9 cellular contexts compared by ENCODE assay signal in the genomic region with DNA sequence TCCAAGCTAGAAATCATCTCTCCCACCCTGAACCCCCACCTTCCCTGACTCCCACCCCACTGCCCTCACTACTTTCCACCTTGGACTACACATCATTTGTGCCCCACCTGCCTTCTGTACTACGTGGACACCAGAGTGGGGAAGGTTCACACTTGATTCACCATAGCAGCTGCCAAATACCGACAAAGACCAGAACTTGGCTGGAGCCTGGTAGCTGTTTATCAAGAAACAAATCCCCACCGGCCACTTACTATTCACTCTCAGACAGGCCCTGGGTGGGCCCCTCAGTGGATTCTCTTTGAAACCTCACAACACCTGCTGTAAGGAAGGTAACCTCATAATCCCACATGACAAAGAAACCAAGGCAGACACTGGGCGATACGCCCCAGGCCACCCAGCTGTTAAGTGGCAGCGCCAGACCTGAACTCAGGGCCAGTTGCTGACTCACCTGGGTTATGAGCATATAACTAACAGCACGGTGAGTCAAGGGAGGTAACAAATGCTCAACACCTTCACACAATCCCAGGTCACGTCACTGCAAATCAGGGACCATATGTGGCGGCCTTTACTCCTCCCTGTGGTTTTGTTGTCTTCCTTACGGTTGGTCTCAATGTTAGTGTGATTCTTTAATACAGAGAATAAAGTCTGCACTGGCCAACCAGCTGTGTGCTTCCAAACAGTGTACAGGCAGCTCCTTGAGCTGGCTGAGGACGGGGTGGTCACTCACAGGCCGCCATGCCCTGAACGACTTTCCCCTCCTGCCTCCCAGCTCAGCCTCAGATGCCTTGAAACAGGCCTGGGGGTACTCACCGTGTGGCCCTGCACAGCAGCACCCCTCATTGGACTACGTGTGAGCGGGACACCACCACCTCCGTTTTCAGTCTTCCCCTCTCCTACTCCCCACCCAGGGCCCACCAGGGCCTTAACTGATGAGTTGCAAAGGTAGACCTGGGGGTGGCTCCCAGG. TPM values are rescaled to one million over a fixed set of nuclear protein-coding genes. Genes with fewer than 3 reads are reported as not detected.
DNase-seq lines count a peak whose midpoint lies in the region; ATAC-seq, FAIRE-seq and TF ChIP-seq lines count a peak whose summit lies in the region.
"Had no signal": no experiment of that assay in that cellular context is flagged by ENCODE, and none has a peak within 500 bp of the region (broad histone marks: within the 10 kb centered on the region; RNA-seq: fewer than 3 reads in every experiment).

No MANE protein-coding gene starts in this region.

- H3K27ac ChIP-seq in Panc1 (ENCODE audit: low read length) (peak overlapping the region; percentile 39), keratinocyte (ENCODE audit: control insufficient read depth, insufficient read depth, low read length) (peak overlapping the region; percentile 62), substantia nigra (ENCODE audit: low read depth, low read length, poor library complexity, severe bottlenecking) (peak overlapping the region; percentile 7)

- no peaks in the 10 kb centered on the region for H3K27me3 ChIP-seq in Panc1 (ENCODE audit: control insufficient read depth, insufficient read depth, low read length)
- no peaks in the 10 kb centered on the region for H3K27me3 ChIP-seq in keratinocyte (ENCODE audit: control insufficient read depth, extremely low read depth, insufficient read depth, low read length)

- peaks cover 20% of the 10 kb centered on the region for H3K9me1 ChIP-seq in keratinocyte (ENCODE audit: control insufficient read depth, extremely low read depth, insufficient read depth, low read length)

- dilution Hi-C loops in keratinocyte (cut with MboI; ENCODE audit: extremely low pct_ligation_motif_present, low sequenced_read_pairs) = no loop called here

- peaks cover 58 to 72% of the 10 kb centered on the region in 2 donors for H3K36me3 Mint-ChIP-seq in activated naive CD4-positive, alpha-beta T cell treated with anti-CD3 and anti-CD28 coated beads, Interleukin-2, amount 50 U/mL, for 72 hours

- H3K4me3 ChIP-seq in Panc1 (ENCODE audit: low read depth in 2 of 2, low read length in 2 of 2) = no peak overlapping the region
- no peak overlapping the region for H3K4me3 ChIP-seq in keratinocyte (ENCODE audit: control insufficient read depth in 2 of 3, extremely low read depth in 1 of 3, insufficient read depth in 2 of 3, low read depth in 1 of 3, low read length in 3 of 3)

- no peak overlapping the region for H2AFZ ChIP-seq in keratinocyte (ENCODE audit: control insufficient read depth, low read length)

- peaks cover 69% of the 10 kb centered on the region for H4K20me1 ChIP-seq in keratinocyte (ENCODE audit: control insufficient read depth, extremely low read depth, insufficient read depth, low read length)

- BruUV-seq in Panc1 (replicated peaks; lab: Mats Ljungman, UMichigan) = no TSS peak

- peak; percentile 99 for FAIRE-seq in keratinocyte (lab: Jason Lieb, UNC)

- intact Hi-C loops in Panc1 (cut with micrococcal nuclease; ENCODE audit: unreplicated experiment) = no loop called here

- peak overlapping the region; percentile 87 to 93 for H3K27ac Mint-ChIP-seq in activated naive CD4-positive, alpha-beta T cell treated with anti-CD3 and anti-CD28 coated beads, Interleukin-2, amount 50 U/mL, for 72 hours

- POLR2A ChIA-PET in Panc1 (lab: Charles Lee) (no interaction called here), GM10248 (lab: Yijun Ruan, JAX) (interaction anchor here (0.8 to 8.2 kb wide), 2 partner anchors 9 to 13 kb away, joined by 3 to 69 read pairs; a partner anchor contains a TSS)

- H3K9me3 ChIP-seq in Panc1 (ENCODE audit: control insufficient read depth, insufficient read depth, low read depth, low read length) (no peaks in the 10 kb centered on the region), keratinocyte (ENCODE audit: control insufficient read depth, low read depth, low read length) (no peaks in the 10 kb centered on the region)

- peaks cover 4% of the 10 kb centered on the region for H3K36me3 ChIP-seq in Panc1 (ENCODE audit: control insufficient read depth, insufficient read depth, low read length)
- peaks cover 49 to 77% of the 10 kb centered on the region in 2 experiments for H3K36me3 ChIP-seq in keratinocyte (ENCODE audit: control insufficient read depth in 2 of 2, extremely low read depth in 1 of 2, insufficient read depth in 2 of 2, low read length in 2 of 2)

- TF ChIP-seq CTCF in Panc1 (IDR thresholded peaks at IDR 0.05) = no peak
- no peak for TF ChIP-seq CTCF in keratinocyte (optimal IDR thresholded peaks at IDR 0.05 in 1 of 3, IDR thresholded peaks at IDR 0.05 in 1 of 3, conservative IDR thresholded peaks at IDR 0.05 in 1 of 3; ENCODE audit: extremely low read depth in 1 of 3, insufficient read depth in 2 of 3, low read length in 3 of 3)
- TF ChIP-seq CTCF in GM10248 (IDR thresholded peaks at IDR 0.05; ENCODE audit: control extremely low read depth, extremely low read depth, low read depth, missing control alignments) = no peak

- peak overlapping the region; percentile 39 for H3K4me2 ChIP-seq in keratinocyte (ENCODE audit: control insufficient read depth, extremely low read depth, insufficient read depth, low read depth, low read length)

- 0 out of 2 replicates have a peak, but pooled peaks have one; percentile 14 for ATAC-seq in Panc1
- ATAC-seq in activated naive CD4-positive, alpha-beta T cell treated with anti-CD3 and anti-CD28 coated beads, Interleukin-2, amount 50 U/mL, for 72 hours = peak; percentile 66 to 71
- no peak for ATAC-seq in GM19463 (IDR thresholded peaks at IDR 0.05; ENCODE audit: unreplicated experiment)
- ATAC-seq in GM21786 (IDR thresholded peaks at IDR 0.05; ENCODE audit: unreplicated experiment) = no peak
- no peak for ATAC-seq in HG02571 (IDR thresholded peaks at IDR 0.05; ENCODE audit: unreplicated experiment)

- H3K79me2 ChIP-seq in keratinocyte (ENCODE audit: control insufficient read depth, insufficient read depth, low read length) = peaks cover 95% of the 10 kb centered on the region

- in situ Hi-C loops in Panc1 (cut with HindIII; ENCODE audit: low pct_unique_long_range_greater_than_20kb, low sequenced_read_pairs) = no loop called here

- peak overlapping the region; percentile 42 for H3K9ac ChIP-seq in keratinocyte (ENCODE audit: control insufficient read depth, extremely low read depth, insufficient read depth, low read length)

- no peaks in the 10 kb centered on the region for H3K9me3 Mint-ChIP-seq in activated naive CD4-positive, alpha-beta T cell treated with anti-CD3 and anti-CD28 coated beads, Interleukin-2, amount 50 U/mL, for 72 hours

- CTCF ChIA-PET in Panc1 (lab: Charles Lee) = no interaction called here
- CTCF ChIA-PET in GM10248 (lab: Yijun Ruan, JAX) = interaction anchor here (0.7 to 2.0 kb wide), 6 partner anchors 9 to 49 kb away, joined by 3 to 8 read pairs (median 4); no protein-coding TSS in a partner anchor

- DNase-seq in Panc1 (ENCODE audit: low read depth, low spot score) = no peak
- DNase-seq in activated naive CD4-positive, alpha-beta T cell treated with anti-CD3 and anti-CD28 coated beads, Interleukin-2, amount 50 U/mL, for 72 hours (ENCODE audit: low spot score in 2 of 2) = peak in 1 of 2 donors; percentile 72
- DNase-seq in keratinocyte (ENCODE audit: low read depth, low spot score) = peak; percentile 83
- DNase-seq in substantia nigra (lab: John Stamatoyannopoulos, UW) = no peak
- no peak for DNase-seq in GM10248 (ENCODE audit: extremely low spot score)
- DNase-seq: NCI-H748 treated with DMSO at 0.1 percent for 48 hours had no signal

- peaks cover 37% of the 10 kb centered on the region for H3K4me1 ChIP-seq in Panc1 (ENCODE audit: control insufficient read depth, insufficient read depth, low read length)
- H3K4me1 ChIP-seq in keratinocyte (ENCODE audit: control insufficient read depth, extremely low read depth, insufficient read depth, low read length) = peaks cover 65% of the 10 kb centered on the region

RNA-seq across cellular contexts. Expression of a gene that starts 7.5 kb away (rescaled TPM):
- 260 TPM for total RNA-seq in Panc1 (2021; ENCODE audit: unreplicated experiment)
- polyA plus RNA-seq in Panc1 (2012; ENCODE audit: insufficient read length) = 339 TPM
- total RNA-seq in activated naive CD4-positive, alpha-beta T cell treated with anti-CD3 and anti-CD28 coated beads, Interleukin-2, amount 50 U/mL, for 72 hours = 100 to 1,000 TPM; 382 to 520 TPM
- 388 to 423 TPM (median 388 TPM) in 3 replicates for polyA plus RNA-seq in keratinocyte
- polyA plus RNA-seq in keratinocyte (2011; ENCODE audit: low read depth) = 337 TPM
- 391 and 468 TPM in 2 replicates for polyA plus RNA-seq in keratinocyte (2011; cell fraction: cytosol; rRNA removed)
- polyA plus RNA-seq in keratinocyte (2011; cell fraction: nucleus; rRNA removed) = 312 and 336 TPM in 2 replicates
- polyA plus RNA-seq in keratinocyte (2012; ENCODE audit: low replicate concordance) = 204 and 352 TPM in 2 replicates
- 342 to 533 TPM (median 448 TPM) in 3 replicates for polyA minus RNA-seq in keratinocyte
- polyA minus RNA-seq in keratinocyte (2011; cell fraction: cytosol; rRNA and poly(A)+ RNA removed) = 411 TPM
- polyA minus RNA-seq in keratinocyte (2011; cell fraction: nucleus; rRNA and poly(A)+ RNA removed) = 185 and 236 TPM in 2 replicates

Comparison
In these comparisons a context has a peak if more than half of its experiments do, and no peak if none do; other contexts are left out.
1. ATAC-seq: peak in Panc1 (single experiment) and activated naive CD4-positive, alpha-beta T cell treated with anti-CD3 and anti-CD28 coated beads, Interleukin-2, amount 50 U/mL, for 72 hours (2 of 2); none in GM19463 (single experiment), GM21786 (single experiment) and HG02571 (single experiment).
2. H3K27ac ChIP-seq: peak in every context shown above with its lines; median percentile 62 in keratinocyte; 39 in Panc1; 7 in substantia nigra.